Comparison of ENCODE assay signal across 15 cellular contexts in the genomic region with DNA sequence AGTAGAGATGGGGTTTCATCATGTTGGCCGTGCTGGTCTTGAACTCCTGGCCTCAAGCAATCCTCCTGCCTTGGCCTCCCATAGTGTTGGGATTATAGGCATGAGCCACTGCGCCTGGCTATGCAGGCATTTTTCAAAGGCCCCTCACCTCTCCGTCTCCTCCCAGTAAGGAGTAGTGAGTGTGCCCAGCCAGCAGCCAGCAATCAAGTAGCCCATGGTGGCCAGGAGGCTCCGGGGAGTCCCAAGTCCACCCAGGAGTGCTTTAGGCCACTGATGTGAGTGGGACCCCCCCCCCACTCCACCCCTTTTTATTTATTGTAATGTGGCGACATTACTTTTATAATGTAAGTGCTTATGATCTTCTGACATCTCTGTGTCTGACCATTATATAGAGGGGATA. TPM values are rescaled to one million over a fixed set of nuclear protein-coding genes. Genes with fewer than 3 reads are reported as not detected.
DNase-seq lines count a peak whose midpoint lies in the region; ATAC-seq and TF ChIP-seq lines count a peak whose summit lies in the region.
"Had no signal": no experiment of that assay in that cellular context is flagged by ENCODE, and none has a peak within 500 bp of the region (broad histone marks: within the 10 kb centered on the region; RNA-seq: fewer than 3 reads in every experiment).

No MANE protein-coding gene starts in this region.

- peaks cover 13% of the 10 kb centered on the region for H3K79me2 ChIP-seq in Karpas-422 (ENCODE audit: low read length)

- intact Hi-C loops in CD4-positive, alpha-beta memory T cell (cut with micrococcal nuclease): no loop called here

- no peak overlapping the region for H3K27ac ChIP-seq in CD4-positive, alpha-beta memory T cell (ENCODE audit: low read depth, low read length)
- peak overlapping the region; percentile 95 for H3K27ac ChIP-seq in Karpas-422 (ENCODE audit: low read length)
- H3K27ac ChIP-seq: gastrocnemius medialis, SK-N-MC, thoracic aorta had no signal

- H4K20me1 ChIP-seq in Karpas-422 (ENCODE audit: insufficient read depth, low read depth, low read length): no peaks in the 10 kb centered on the region

- POLR2A ChIA-PET in CD4-positive, alpha-beta memory T cell (lab: Charles Lee; ENCODE audit: partially characterized antibody): interaction anchor here (2.7 to 4.8 kb wide), 2 partner anchors 11 to 25 kb away, joined by 7 to 32 read pairs; a partner anchor contains a TSS

- H3K4me1 ChIP-seq in CD4-positive, alpha-beta memory T cell (ENCODE audit: insufficient read depth, low read length): peaks cover 100% of the 10 kb centered on the region
- peaks cover 67% of the 10 kb centered on the region for H3K4me1 ChIP-seq in Karpas-422 (ENCODE audit: low read length)
- H3K4me1 ChIP-seq: gastrocnemius medialis had no signal

- peak overlapping the region in 1 of 8 donors; percentile 55 for H3K4me3 Mint-ChIP-seq in CD4-positive, alpha-beta memory T cell
- H3K4me3 Mint-ChIP-seq in activated naive CD8-positive, alpha-beta T cell treated with anti-CD3 and anti-CD28 coated beads for 36 hours: no peak overlapping the region
- H3K4me3 Mint-ChIP-seq in osteocyte (ENCODE audit: unreplicated experiment): no peak overlapping the region
- no peak overlapping the region for H3K4me3 Mint-ChIP-seq in HFFc6
- H3K4me3 Mint-ChIP-seq: nephron had no signal

- peaks cover 32 to 79% of the 10 kb centered on the region in 2 donors for H3K36me3 Mint-ChIP-seq in CD4-positive, alpha-beta memory T cell
- peaks cover 52% of the 10 kb centered on the region for H3K36me3 Mint-ChIP-seq in activated naive CD8-positive, alpha-beta T cell treated with anti-CD3 and anti-CD28 coated beads for 36 hours
- H3K36me3 Mint-ChIP-seq in osteocyte (ENCODE audit: unreplicated experiment): no peaks in the 10 kb centered on the region
- no peaks in the 10 kb centered on the region for H3K36me3 Mint-ChIP-seq in HFFc6 (ENCODE audit: low read depth)

- H3K9ac ChIP-seq in Karpas-422 (ENCODE audit: low read length): peak overlapping the region; percentile 55

- no peak for DNase-seq in CD4-positive, alpha-beta memory T cell
- DNase-seq in Karpas-422: no peak
- no peak for DNase-seq in activated naive CD8-positive, alpha-beta T cell treated with anti-CD3 and anti-CD28 coated beads for 36 hours
- peak; percentile 57 for DNase-seq in osteocyte (ENCODE audit: extremely low spot score, unreplicated experiment)
- DNase-seq in occipital lobe (lab: John Stamatoyannopoulos, UW): no peak
- DNase-seq in NCI-H1694 (lab: John Stamatoyannopoulos, UW): no peak
- no peak for DNase-seq in HFFc6
- DNase-seq: DND-41, gastrocnemius medialis, NCI-H1436, NCI-H446 treated with DMSO at 0.1 percent for 48 hours had no signal

- no peaks in the 10 kb centered on the region for H3K27me3 ChIP-seq in CD4-positive, alpha-beta memory T cell (ENCODE audit: insufficient read depth, low read length)
- no peaks in the 10 kb centered on the region for H3K27me3 ChIP-seq in Karpas-422 (ENCODE audit: low read length)
- H3K27me3 ChIP-seq: gastrocnemius medialis had no signal

- H3K4me2 ChIP-seq in Karpas-422 (ENCODE audit: low read depth, low read length, poor library complexity, severe bottlenecking): peak overlapping the region; percentile 72

- no peak overlapping the region for H2AFZ ChIP-seq in Karpas-422 (ENCODE audit: low read length)

- peaks cover 32% of the 10 kb centered on the region for H3K36me3 ChIP-seq in CD4-positive, alpha-beta memory T cell (ENCODE audit: insufficient read depth, low read length)
- no peaks in the 10 kb centered on the region; the same call in 1 of the 2 replicates for H3K36me3 ChIP-seq in Karpas-422 (ENCODE audit: insufficient read depth, low read length)
- H3K36me3 ChIP-seq: gastrocnemius medialis, thoracic aorta had no signal

- CTCF ChIA-PET in CD4-positive, alpha-beta memory T cell (lab: Charles Lee; ENCODE audit: partially characterized antibody): interaction anchor here (1.1 to 3.9 kb wide), 4 partner anchors 9 to 22 kb away, joined by 4 to 24 read pairs (median 8); no protein-coding TSS in a partner anchor

- no peaks in the 10 kb centered on the region for H3K27me3 Mint-ChIP-seq in CD4-positive, alpha-beta memory T cell
- H3K27me3 Mint-ChIP-seq in activated naive CD8-positive, alpha-beta T cell treated with anti-CD3 and anti-CD28 coated beads for 36 hours: no peaks in the 10 kb centered on the region
- H3K27me3 Mint-ChIP-seq in osteocyte (ENCODE audit: unreplicated experiment) (no peaks in the 10 kb centered on the region), HFFc6 (ENCODE audit: insufficient read depth) (0 out of 2 replicates have a peak, but pooled peaks cover 1% of the 10 kb centered on the region)

- H3K9me3 ChIP-seq in CD4-positive, alpha-beta memory T cell (ENCODE audit: control insufficient read depth in 1 of 2, low read length in 2 of 2): no peaks in the 10 kb centered on the region
- H3K9me3 ChIP-seq in Karpas-422 (ENCODE audit: low read length): no peaks in the 10 kb centered on the region
- H3K9me3 ChIP-seq: gastrocnemius medialis, thoracic aorta had no signal

- H3K4me1 Mint-ChIP-seq in CD4-positive, alpha-beta memory T cell: peaks cover 64 to 96% (median 83%) of the 10 kb centered on the region in 4 donors
- H3K4me1 Mint-ChIP-seq in activated naive CD8-positive, alpha-beta T cell treated with anti-CD3 and anti-CD28 coated beads for 36 hours: peaks cover 70% of the 10 kb centered on the region
- H3K4me1 Mint-ChIP-seq in osteocyte (ENCODE audit: unreplicated experiment) (peaks cover 27% of the 10 kb centered on the region), HFFc6 (ENCODE audit: low read depth) (peaks cover 26% of the 10 kb centered on the region)

- no peaks in the 10 kb centered on the region for H3K9me2 ChIP-seq in Karpas-422 (replicated peaks; ENCODE audit: insufficient read depth, low read length)

- H3K9me3 Mint-ChIP-seq in CD4-positive, alpha-beta memory T cell: no peaks in the 10 kb centered on the region
- H3K9me3 Mint-ChIP-seq in activated naive CD8-positive, alpha-beta T cell treated with anti-CD3 and anti-CD28 coated beads for 36 hours: no peaks in the 10 kb centered on the region
- H3K9me3 Mint-ChIP-seq in osteocyte (ENCODE audit: unreplicated experiment) (no peaks in the 10 kb centered on the region), HFFc6 (no peaks in the 10 kb centered on the region)
- H3K9me3 Mint-ChIP-seq: nephron had no signal

- no peak for TF ChIP-seq CTCF in osteocyte (IDR thresholded peaks at IDR 0.05)
- TF ChIP-seq CTCF in HFFc6 (IDR thresholded peaks at IDR 0.05): no peak

- no peak for ATAC-seq in GM18498 (IDR thresholded peaks at IDR 0.05; ENCODE audit: unreplicated experiment)
- ATAC-seq: gastrocnemius medialis had no signal

- no peak overlapping the region for H3K4me3 ChIP-seq in CD4-positive, alpha-beta memory T cell (ENCODE audit: low read length in 2 of 2)
- peak overlapping the region; percentile 37; the same call in 1 of the 2 replicates for H3K4me3 ChIP-seq in Karpas-422 (ENCODE audit: low read length)
- H3K4me3 ChIP-seq: gastrocnemius medialis, SK-N-MC, thoracic aorta had no signal

- H3K27ac Mint-ChIP-seq in CD4-positive, alpha-beta memory T cell: peak overlapping the region; percentile 53 to 98 (median 95)
- peak overlapping the region; percentile 7 for H3K27ac Mint-ChIP-seq in activated naive CD8-positive, alpha-beta T cell treated with anti-CD3 and anti-CD28 coated beads for 36 hours
- no peak overlapping the region for H3K27ac Mint-ChIP-seq in osteocyte (ENCODE audit: unreplicated experiment)
- no peak overlapping the region for H3K27ac Mint-ChIP-seq in HFFc6
- H3K27ac Mint-ChIP-seq: nephron had no signal

RNA-seq across cellular contexts. Expression of a gene that starts 8.1 kb away (rescaled TPM):
- 100 to 1,000 TPM; 144 to 153 TPM for total RNA-seq in CD4-positive, alpha-beta memory T cell
- polyA plus RNA-seq in CD4-positive, alpha-beta memory T cell: 100 to 1,000 TPM; 494 to 667 TPM
- total RNA-seq in Karpas-422 (2014; rRNA removed; shearing (Covaris generic); ENCODE audit: low replicate concordance): 112 and 259 TPM in 2 replicates
- 100 to 1,000 TPM; 108 to 110 TPM for total RNA-seq in activated naive CD8-positive, alpha-beta T cell treated with anti-CD3 and anti-CD28 coated beads for 36 hours
- 8.4 and 10.2 TPM in 2 replicates for total RNA-seq in osteocyte
- total RNA-seq in occipital lobe: not detected
- total RNA-seq in HFFc6 (2021; fragmentation: NEBNext Ultra II Directional; extraction: Animal tissue kit (Norgen Biotek cat#: 25700)): 1 to 10 TPM in 1 of 6 experiments, under 1 TPM in 5; 0.47 to 1.5 (median 0.76) TPM

RNA-seq across cellular contexts. Expression of a gene that starts 25.8 kb away (rescaled TPM):
- 10 to 100 TPM; 54.5 to 56.8 TPM for total RNA-seq in CD4-positive, alpha-beta memory T cell
- polyA plus RNA-seq in CD4-positive, alpha-beta memory T cell: 10 to 100 TPM; 33.2 to 35.8 TPM
- 18.1 and 36.3 TPM in 2 replicates for total RNA-seq in Karpas-422 (2014; rRNA removed; shearing (Covaris generic); ENCODE audit: low replicate concordance)
- total RNA-seq in activated naive CD8-positive, alpha-beta T cell treated with anti-CD3 and anti-CD28 coated beads for 36 hours: 10 to 100 TPM; 76.1 to 81.8 TPM
- 25.1 and 26.8 TPM in 2 replicates for total RNA-seq in osteocyte
- 4.2 TPM for total RNA-seq in occipital lobe
- total RNA-seq in HFFc6 (2021; fragmentation: NEBNext Ultra II Directional; extraction: Animal tissue kit (Norgen Biotek cat#: 25700)): 10 to 100 TPM; 65.4 to 73.4 (median 67.8) TPM

Comparison
In these comparisons a context has a peak if more than half of its experiments do, and no peak if none do; other contexts are left out.
1. H3K27ac Mint-ChIP-seq: peak in CD4-positive, alpha-beta memory T cell (7 of 7) and activated naive CD8-positive, alpha-beta T cell treated with anti-CD3 and anti-CD28 coated beads for 36 hours (single experiment); none in osteocyte (single experiment) and HFFc6 (single experiment).